Comparison of ENCODE assay signal across 19 cellular contexts in the genomic region with DNA sequence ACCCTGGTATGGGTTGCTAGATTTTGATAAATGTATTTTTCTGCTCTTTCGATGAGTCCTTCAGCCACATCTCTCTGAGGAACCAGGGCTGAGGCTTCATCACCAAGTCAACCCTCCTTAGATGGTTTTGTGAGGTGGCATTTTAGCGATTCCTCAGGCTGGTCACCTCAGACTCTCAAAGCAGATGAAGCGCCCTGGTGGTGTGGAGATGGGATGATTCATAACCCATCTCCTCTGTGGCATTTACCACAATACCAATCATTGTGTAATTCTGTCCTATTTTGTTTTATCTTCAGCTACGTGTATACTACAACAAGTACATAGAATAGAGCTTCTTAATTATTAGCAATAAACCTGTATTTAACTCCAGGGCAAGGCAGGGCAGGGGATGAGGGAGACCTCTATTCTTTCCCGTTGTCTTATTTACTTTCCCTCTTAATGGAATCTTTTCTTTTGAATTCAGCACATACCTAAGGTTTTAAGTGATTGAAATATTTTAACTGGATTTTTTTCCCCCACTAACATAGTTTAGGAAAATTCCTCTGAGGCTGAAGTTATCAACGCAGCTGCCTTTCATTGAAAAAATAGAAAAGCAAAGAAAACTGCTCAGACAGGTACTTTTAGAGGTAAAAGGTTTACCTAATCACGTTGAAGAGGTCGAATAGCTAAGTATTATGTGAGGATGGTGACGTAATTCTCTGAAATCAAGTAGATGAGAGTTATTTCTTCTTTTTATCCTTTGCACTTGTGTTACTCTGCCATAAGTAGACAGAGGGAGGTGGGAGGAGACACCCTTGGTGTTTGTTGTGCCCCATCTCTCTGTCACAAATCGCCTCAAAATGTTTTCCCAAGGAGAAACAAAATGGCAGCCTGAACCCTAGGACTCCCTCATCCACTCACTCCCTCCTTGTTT. TPM values are rescaled to one million over a fixed set of nuclear protein-coding genes. Genes with fewer than 3 reads are reported as not detected.
DNase-seq lines count a peak whose midpoint lies in the region; ATAC-seq, FAIRE-seq and TF ChIP-seq lines count a peak whose summit lies in the region.
"Had no signal": no experiment of that assay in that cellular context is flagged by ENCODE, and none has a peak within 500 bp of the region (broad histone marks: within the 10 kb centered on the region; RNA-seq: fewer than 3 reads in every experiment).

No MANE protein-coding gene starts in this region.

- H2BK15ac ChIP-seq in H1 (ENCODE audit: low read length) = no peak overlapping the region

- H3K9me2 ChIP-seq in PC-3 (replicated peaks; ENCODE audit: low read length) = no peaks in the 10 kb centered on the region

- no TSS peak for BruUV-seq in PC-3 (replicated peaks; lab: Mats Ljungman, UMichigan)

- H3K4me2 ChIP-seq in BLaER1 treated with 17β-estradiol and CSF1 and Interleukin-3, amounts not matched to agents 10 nM and 100 nM = peak overlapping the region in 8 of 11 experiments; percentile 19 to 73 (median 43); a peak in 14 of 22 replicates
- H3K4me2 ChIP-seq in PC-3 (ENCODE audit: low read length) (no peak overlapping the region), H1 (ENCODE audit: insufficient read depth in 1 of 2, low read depth in 2 of 2, low read length in 2 of 2) (no peak overlapping the region)
- H3K4me2 ChIP-seq: smooth muscle cell had no signal

- H2AK5ac ChIP-seq in H1 (ENCODE audit: low read depth, low read length) = no peak overlapping the region

- H3K23ac ChIP-seq in H1 (ENCODE audit: insufficient read length) = no peak overlapping the region

- no peak overlapping the region for H2BK20ac ChIP-seq in H1 (ENCODE audit: low read length)

- H3K4me1 ChIP-seq in BLaER1 treated with 17β-estradiol and CSF1 and Interleukin-3, amounts not matched to agents 10 nM and 100 nM = peaks cover 0 to 29% (median 11%) of the 10 kb centered on the region in 10 experiments; a peak in 13 of 20 replicates
- no peaks in the 10 kb centered on the region for H3K4me1 ChIP-seq in PC-3 (ENCODE audit: insufficient read depth, low read length)
- H3K4me1 ChIP-seq in H1 (replicated peaks in 1 of 4; ENCODE audit: control insufficient read depth in 3 of 4, insufficient read depth in 4 of 4, low read length in 3 of 4) = peaks cover 0 to 5% (median 0%) of the 10 kb centered on the region in 4 experiments; a peak in 1 of 7 replicates
- H3K4me1 ChIP-seq: heart right ventricle, parathyroid adenoma, tibial nerve had no signal

- H3K27me3 ChIP-seq in BLaER1 treated with 17β-estradiol and CSF1 and Interleukin-3, amounts not matched to agents 10 nM and 100 nM = peaks cover 0 to 51% (median 0%) of the 10 kb centered on the region in 11 experiments; a peak in 7 of 22 replicates
- H3K27me3 ChIP-seq in PC-3 (ENCODE audit: low read length) (peaks cover 97% of the 10 kb centered on the region), H1 (replicated peaks in 1 of 4; ENCODE audit: control insufficient read depth in 3 of 4, extremely low read depth in 1 of 4, insufficient read depth in 3 of 4, low read length in 3 of 4) (no peaks in the 10 kb centered on the region)

- CTCF ChIA-PET in PC-3 (lab: Charles Lee) (no interaction called here), H1 (lab: Charles Lee; ENCODE audit: partially characterized antibody) (no interaction called here)

- no peak for TF ChIP-seq CTCF in PC-3 (conservative IDR thresholded peaks at IDR 0.05; ENCODE audit: low read depth, low read length)
- no peak for TF ChIP-seq CTCF in H1 (IDR thresholded peaks at IDR 0.05; ENCODE audit: control extremely low read depth in 1 of 3, insufficient read depth in 1 of 3, low read depth in 1 of 3, low read length in 3 of 3)

- H3K14ac ChIP-seq in H1 (ENCODE audit: insufficient read length) = no peak overlapping the region

- no peak for TF ChIP-seq RAD21 in H1 (IDR thresholded peaks at IDR 0.05 in 1 of 2, conservative IDR thresholded peaks at IDR 0.05 in 1 of 2; ENCODE audit: low read depth in 2 of 2, low read length in 2 of 2)

- no peak overlapping the region for H3K4ac ChIP-seq in H1 (replicated peaks; ENCODE audit: insufficient read length, low read depth, low read length)

- no peak overlapping the region for H4K5ac ChIP-seq in H1 (ENCODE audit: insufficient read length, low read depth, low read length)

- no peak overlapping the region for H2BK5ac ChIP-seq in H1 (ENCODE audit: low read depth, low read length)

- POLR2A ChIA-PET in PC-3 (lab: Charles Lee; ENCODE audit: unreplicated experiment) = no interaction called here
- POLR2A ChIA-PET in H1 (lab: Charles Lee; ENCODE audit: partially characterized antibody) = no interaction called here

- FAIRE-seq in H1 (lab: Jason Lieb, UNC) = no peak
- FAIRE-seq: GM12892 had no signal

- H4K91ac ChIP-seq in H1 (replicated peaks; ENCODE audit: insufficient read length, low read length) = no peak overlapping the region

- peak overlapping the region; percentile 28 for H2BK120ac ChIP-seq in H1 (replicated peaks; ENCODE audit: low read depth, low read length)

- no peak overlapping the region for H4K8ac ChIP-seq in H1 (ENCODE audit: extremely low read depth, insufficient read depth, low read length)

- H3K18ac ChIP-seq in H1 (ENCODE audit: extremely low read depth, low read length) = no peak overlapping the region; the same call in 1 of the 2 replicates

- H3K79me2 ChIP-seq in PC-3 (ENCODE audit: low read length) (no peaks in the 10 kb centered on the region), H1 (ENCODE audit: control insufficient read depth in 1 of 2, insufficient read depth in 2 of 2, low read length in 2 of 2) (no peaks in the 10 kb centered on the region)
- H3K79me2 ChIP-seq: parathyroid adenoma had no signal

- H3K56ac ChIP-seq in H1 (replicated peaks; ENCODE audit: insufficient read length, low read depth, low read length) = no peak overlapping the region

- no peak overlapping the region for H2BK12ac ChIP-seq in H1 (ENCODE audit: low read depth, low read length)

- H3K9ac ChIP-seq in BLaER1 treated with 17β-estradiol and CSF1 and Interleukin-3, amounts not matched to agents 10 nM and 100 nM = no peak overlapping the region
- H3K9ac ChIP-seq in PC-3 (ENCODE audit: low read length) (no peak overlapping the region), H1 (replicated peaks in 1 of 4; ENCODE audit: extremely low read depth in 1 of 4, low read depth in 3 of 4, low read length in 3 of 4) (no peak overlapping the region)
- H3K9ac ChIP-seq: parathyroid adenoma had no signal

- H3F3A ChIP-seq in PC-3 (ENCODE audit: low read length, unreplicated experiment) = no peaks in the 10 kb centered on the region

- no peaks in the 10 kb centered on the region for H4K20me1 ChIP-seq in BLaER1 treated with 17β-estradiol and CSF1 and Interleukin-3, amounts not matched to agents 10 nM and 100 nM
- no peaks in the 10 kb centered on the region for H4K20me1 ChIP-seq in PC-3 (ENCODE audit: low read length)
- H4K20me1 ChIP-seq in H1 (replicated peaks in 1 of 2; ENCODE audit: control insufficient read depth in 1 of 2, insufficient read depth in 2 of 2, low read length in 2 of 2) = no peaks in the 10 kb centered on the region

- WGBS in H1 (ENCODE audit: extremely low coverage in 1 of 2, insufficient coverage in 1 of 2, insufficient read length in 1 of 2, insufficient replicate concordance in 2 of 2, low coverage in 1 of 2, low lambda C conversion rate in 2 of 2, missing lambda C conversion rate in 1 of 2), 2 experiments = 87% methylated on average over 10 of the region's 10 CpGs; no CpG with 5 or more reads in 1 of the 2 experiments

- DNase-seq in AML-193 (lab: John Stamatoyannopoulos, UW) (peak; percentile 72 to 74), PC-3 (peak; percentile 44), H1 (ENCODE audit: low read depth in 1 of 2, low spot score in 2 of 2) (no peak), caudate nucleus (lab: John Stamatoyannopoulos, UW) (no peak), cortex of kidney (lab: John Stamatoyannopoulos, UW) (no peak)
- DNase-seq: anterior cingulate cortex, heart right ventricle, NCI-H2107, NCI-H82, SHP77 had no signal

- H3K27ac ChIP-seq in BLaER1 treated with 17β-estradiol and CSF1 and Interleukin-3, amounts not matched to agents 10 nM and 100 nM = no peak overlapping the region
- no peak overlapping the region for H3K27ac ChIP-seq in PC-3 (ENCODE audit: low read length)
- no peak overlapping the region for H3K27ac ChIP-seq in H1 (ENCODE audit: low read depth, low read length)
- H3K27ac ChIP-seq in caudate nucleus (ENCODE audit: low read depth, low read length) = no peak overlapping the region
- H3K27ac ChIP-seq: coronary artery, heart right ventricle, parathyroid adenoma, tibial nerve had no signal

- no peak overlapping the region for H2AFZ ChIP-seq in PC-3 (ENCODE audit: low read length)
- 0 out of 2 replicates have a peak overlapping the region, but pooled peaks have one; percentile 18 for H2AFZ ChIP-seq in H1 (ENCODE audit: low read length)
- H2AFZ ChIP-seq: parathyroid adenoma had no signal

- intact Hi-C loops in PC-3 (cut with micrococcal nuclease) = no loop called here

- no peak for TF ChIP-seq EP300 in H1 (IDR thresholded peaks at IDR 0.05; ENCODE audit: borderline replicate concordance in 1 of 2, low read depth in 2 of 2, low read length in 2 of 2)

- H3K9me3 ChIP-seq in BLaER1 treated with 17β-estradiol and CSF1 and Interleukin-3, amounts not matched to agents 10 nM and 100 nM (replicated peaks in 1 of 11) = no peaks in the 10 kb centered on the region
- no peaks in the 10 kb centered on the region for H3K9me3 ChIP-seq in PC-3 (ENCODE audit: low read length)
- no peaks in the 10 kb centered on the region for H3K9me3 ChIP-seq in H1 (ENCODE audit: insufficient read depth in 2 of 2, low read depth in 1 of 2, low read length in 1 of 2)
- H3K9me3 ChIP-seq: heart right ventricle, tibial nerve had no signal

- no peak overlapping the region for H3K4me3 ChIP-seq in BLaER1 treated with 17β-estradiol and CSF1 and Interleukin-3, amounts not matched to agents 10 nM and 100 nM
- no peak overlapping the region for H3K4me3 ChIP-seq in PC-3 (ENCODE audit: low read length)
- H3K4me3 ChIP-seq in H1 (ENCODE audit: extremely low read depth in 1 of 4, insufficient read depth in 2 of 4, low read depth in 3 of 4, low read length in 4 of 4) = no peak overlapping the region
- H3K4me3 ChIP-seq: coronary artery, heart right ventricle, smooth muscle cell, tibial nerve had no signal

- no peak for TF ChIP-seq POLR2A in H1 (IDR thresholded peaks at IDR 0.05; ENCODE audit: control extremely low read depth in 1 of 2, low read depth in 2 of 2, low read length in 2 of 2)

- H3K79me1 ChIP-seq in H1 (ENCODE audit: low read depth, low read length) = no peaks in the 10 kb centered on the region

- ATAC-seq in PC-3 = no peak
- no peak for ATAC-seq in GM19455 (IDR thresholded peaks at IDR 0.05; ENCODE audit: unreplicated experiment)
- ATAC-seq: heart right ventricle had no signal

- no peaks in the 10 kb centered on the region for H3K36me3 ChIP-seq in BLaER1 treated with 17β-estradiol and CSF1 and Interleukin-3, amounts not matched to agents 10 nM and 100 nM
- H3K36me3 ChIP-seq in PC-3 (ENCODE audit: low read depth, low read length) (no peaks in the 10 kb centered on the region), H1 (ENCODE audit: control insufficient read depth in 2 of 4, insufficient read depth in 4 of 4, low read length in 3 of 4) (no peaks in the 10 kb centered on the region)
- H3K36me3 ChIP-seq: heart right ventricle, tibial nerve had no signal

- H3K23me2 ChIP-seq in H1 (ENCODE audit: low read depth, low read length) = no peaks in the 10 kb centered on the region

RNA-seq across cellular contexts. Expression of a gene that starts 57.4 kb away (rescaled TPM):
- not detected in 2 replicates for total RNA-seq in PC-3 (2014; rRNA removed)
- 0.17 and 0.63 TPM in 2 replicates for total RNA-seq in H1 (2021; fragmentation: NEBNext Ultra II Directional; extraction: Animal tissue kit (Norgen Biotek cat#: 25700))
- 0.24 and 0.38 TPM in 2 replicates for polyA plus RNA-seq in H1 (2011; rRNA removed)
- polyA plus RNA-seq in H1 (2011; cell fraction: cytosol; rRNA removed) = 0.40 TPM
- 0.16 TPM for polyA plus RNA-seq in H1 (2011; cell fraction: nucleus; rRNA removed)
- polyA plus RNA-seq in H1 (2012, experiment 1 of 2) = 0.23 to 0.38 TPM (median 0.32 TPM) in 3 of 4 replicates, not detected in the other
- 0.20 TPM for polyA plus RNA-seq in H1 (2012, experiment 2 of 2)
- polyA plus RNA-seq in H1 (2013, experiment 1 of 2) = 0.20 TPM
- polyA plus RNA-seq in H1 (2013, experiment 2 of 2) = 0.28 TPM
- polyA minus RNA-seq in H1 (2011; rRNA and poly(A)+ RNA removed) = 0.24 and 0.32 TPM in 2 replicates
- not detected for polyA minus RNA-seq in H1 (2011; cell fraction: cytosol; rRNA and poly(A)+ RNA removed)
- polyA minus RNA-seq in H1 (2011; cell fraction: nucleus; rRNA and poly(A)+ RNA removed) = 0.30 TPM
- total RNA-seq: kidney epithelial cell, mononuclear cell, smooth muscle cell had no signal
- polyA plus RNA-seq: smooth muscle cell had no signal

Comparison
In these comparisons a context has a peak if more than half of its experiments do, and no peak if none do; other contexts are left out.
1. DNase-seq: peak in AML-193 (2 of 2) and PC-3 (single experiment); none in H1 (0 of 2), caudate nucleus (0 of 61) and cortex of kidney (single experiment).
2. H3K4me2 ChIP-seq: peak in BLaER1 treated with 17β-estradiol and CSF1 and Interleukin-3, amounts not matched to agents 10 nM and 100 nM (8 of 11); none in PC-3 (single experiment) and H1 (0 of 2).